Comparison of ENCODE assay signal across 9 cellular contexts in the genomic region with DNA sequence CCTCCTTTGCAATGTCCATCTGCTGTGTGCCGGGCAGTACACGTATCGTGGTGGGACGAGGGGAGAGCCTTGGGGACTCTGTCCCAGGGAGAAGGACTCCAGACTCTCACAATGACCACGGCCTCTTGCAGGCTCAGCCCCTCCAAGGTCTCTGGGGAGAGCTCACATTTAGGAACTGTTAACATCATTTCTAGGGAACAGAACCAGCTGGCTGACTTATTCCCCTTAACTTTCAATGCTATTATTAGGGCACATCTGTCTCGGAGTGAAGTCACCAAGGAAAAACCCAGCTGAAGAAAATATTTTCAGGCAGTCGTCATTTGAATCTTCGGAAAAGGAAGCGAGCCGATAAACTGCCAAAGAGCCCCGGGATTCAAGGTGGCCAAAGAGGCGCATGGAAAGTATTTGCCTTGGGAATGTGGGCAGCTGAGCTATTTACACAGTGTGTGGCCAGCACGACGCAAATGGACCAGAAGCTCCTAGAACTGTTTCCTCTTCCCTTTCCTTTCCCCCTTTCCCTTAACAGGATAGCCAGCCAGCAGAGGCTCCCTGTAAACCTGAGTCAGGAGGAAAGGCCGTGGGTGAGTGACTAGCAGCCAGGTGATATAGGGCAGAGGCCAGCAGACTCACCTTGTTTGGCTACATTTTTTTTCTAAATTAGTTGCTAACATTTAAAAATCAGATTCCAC.
DNase-seq lines count a peak whose midpoint lies in the region; ATAC-seq and TF ChIP-seq lines count a peak whose summit lies in the region.
"Had no signal": no experiment of that assay in that cellular context is flagged by ENCODE, and none has a peak within 500 bp of the region (broad histone marks: within the 10 kb centered on the region; RNA-seq: fewer than 3 reads in every experiment).

No MANE protein-coding gene starts in this region.

- WGBS in mesenchymal stem cell = 20% methylated on average over 14 of the region's 15 CpGs
- 28 to 33% methylated on average over 15 of the region's 15 CpGs for WGBS in tibial nerve, 2 donors

- peak overlapping the region; percentile 61 for H3K4me2 ChIP-seq in mesenchymal stem cell (ENCODE audit: low read length, poor library complexity, severe bottlenecking)

- peak overlapping the region; percentile 29 to 75 for H2BK12ac ChIP-seq in mesenchymal stem cell (ENCODE audit: low read length in 2 of 2)

- peaks cover 26% of the 10 kb centered on the region for H3K36me3 Mint-ChIP-seq in activated CD4-positive, alpha-beta memory T cell treated with anti-CD3 and anti-CD28 coated beads, Interleukin-2, amount 10 ng/mL, durations not matched to agents 7 days and 5 days (ENCODE audit: low read depth)
- peaks cover 12% of the 10 kb centered on the region for H3K36me3 Mint-ChIP-seq in activated CD4-positive, alpha-beta memory T cell treated with anti-CD3 and anti-CD28 coated beads for 36 hours
- peaks cover 25% of the 10 kb centered on the region for H3K36me3 Mint-ChIP-seq in central memory CD8-positive, alpha-beta T cell (ENCODE audit: insufficient read depth)

- no peak overlapping the region for H3K4me3 Mint-ChIP-seq in activated CD4-positive, alpha-beta memory T cell treated with anti-CD3 and anti-CD28 coated beads, Interleukin-2, amount 10 ng/mL, durations not matched to agents 7 days and 5 days
- no peak overlapping the region for H3K4me3 Mint-ChIP-seq in activated CD4-positive, alpha-beta memory T cell treated with anti-CD3 and anti-CD28 coated beads for 36 hours
- peak overlapping the region; percentile 67 for H3K4me3 Mint-ChIP-seq in central memory CD8-positive, alpha-beta T cell

- peak overlapping the region; percentile 74 for H3K9ac ChIP-seq in mesenchymal stem cell (ENCODE audit: low read length)

- H3K27ac Mint-ChIP-seq in activated CD4-positive, alpha-beta memory T cell treated with anti-CD3 and anti-CD28 coated beads, Interleukin-2, amount 10 ng/mL, durations not matched to agents 7 days and 5 days = peak overlapping the region; percentile 92
- H3K27ac Mint-ChIP-seq in activated CD4-positive, alpha-beta memory T cell treated with anti-CD3 and anti-CD28 coated beads for 36 hours = no peak overlapping the region
- H3K27ac Mint-ChIP-seq in central memory CD8-positive, alpha-beta T cell (ENCODE audit: low read depth) = peak overlapping the region; percentile 99

- H3K14ac ChIP-seq in mesenchymal stem cell (ENCODE audit: low read length in 2 of 2) = no peak overlapping the region

- H3K79me1 ChIP-seq in mesenchymal stem cell (replicated peaks; ENCODE audit: low read length, poor library complexity, severe bottlenecking) = peaks cover 39% of the 10 kb centered on the region

- peak overlapping the region; percentile 85 for H3K27ac ChIP-seq in mesenchymal stem cell (ENCODE audit: low read length, poor library complexity, severe bottlenecking)
- peak overlapping the region in 2 of 4 donors; percentile 75 to 83 for H3K27ac ChIP-seq in tibial nerve
- H3K27ac ChIP-seq: C4-2B had no signal

- H3K4ac ChIP-seq in mesenchymal stem cell (ENCODE audit: low read depth in 1 of 2, low read length in 2 of 2) = peak overlapping the region in 1 of 2 experiments; percentile 71

- H3K4me1 ChIP-seq in mesenchymal stem cell (ENCODE audit: control insufficient read depth, insufficient read depth, low read depth, low read length) (peaks cover 36% of the 10 kb centered on the region), tibial nerve (peaks cover 4 to 92% (median 71%) of the 10 kb centered on the region in 4 donors)

- H3K4me1 Mint-ChIP-seq in activated CD4-positive, alpha-beta memory T cell treated with anti-CD3 and anti-CD28 coated beads, Interleukin-2, amount 10 ng/mL, durations not matched to agents 7 days and 5 days = peaks cover 79% of the 10 kb centered on the region
- peaks cover 97% of the 10 kb centered on the region for H3K4me1 Mint-ChIP-seq in activated CD4-positive, alpha-beta memory T cell treated with anti-CD3 and anti-CD28 coated beads for 36 hours (ENCODE audit: low read depth)
- peaks cover 84% of the 10 kb centered on the region for H3K4me1 Mint-ChIP-seq in central memory CD8-positive, alpha-beta T cell

- H4K91ac ChIP-seq in mesenchymal stem cell (ENCODE audit: low read length) = peak overlapping the region; percentile 35

- H3K27me3 ChIP-seq in mesenchymal stem cell (ENCODE audit: control insufficient read depth in 1 of 2, insufficient read depth in 1 of 2, low read length in 2 of 2) (no peaks in the 10 kb centered on the region), tibial nerve (no peaks in the 10 kb centered on the region)

- peak overlapping the region; percentile 84 for H2AK5ac ChIP-seq in mesenchymal stem cell (ENCODE audit: low read length, severe bottlenecking)

- H4K8ac ChIP-seq in mesenchymal stem cell (ENCODE audit: low read length) = no peak overlapping the region

- peak overlapping the region; percentile 2 for H2BK5ac ChIP-seq in mesenchymal stem cell (ENCODE audit: low read depth, low read length, poor library complexity, severe bottlenecking)

- peak overlapping the region; percentile 64 to 88 for H3K18ac ChIP-seq in mesenchymal stem cell (ENCODE audit: low read depth in 1 of 2, low read length in 2 of 2)

- no peaks in the 10 kb centered on the region for H3K27me3 Mint-ChIP-seq in activated CD4-positive, alpha-beta memory T cell treated with anti-CD3 and anti-CD28 coated beads, Interleukin-2, amount 10 ng/mL, durations not matched to agents 7 days and 5 days
- no peaks in the 10 kb centered on the region for H3K27me3 Mint-ChIP-seq in activated CD4-positive, alpha-beta memory T cell treated with anti-CD3 and anti-CD28 coated beads for 36 hours
- no peaks in the 10 kb centered on the region for H3K27me3 Mint-ChIP-seq in central memory CD8-positive, alpha-beta T cell

- H2BK15ac ChIP-seq in mesenchymal stem cell (ENCODE audit: low read depth, poor library complexity, severe bottlenecking) = no peak overlapping the region

- H3K9me3 ChIP-seq in mesenchymal stem cell (ENCODE audit: control insufficient read depth, low read length) = no peaks in the 10 kb centered on the region
- H3K9me3 ChIP-seq in tibial nerve = no peaks in the 10 kb centered on the region

- H3K4me3 ChIP-seq in mesenchymal stem cell (ENCODE audit: insufficient read depth in 1 of 2, low read depth in 1 of 2, low read length in 2 of 2) (peak overlapping the region in 1 of 2 experiments; percentile 12), tibial nerve (no peak overlapping the region)

- no peak for DNase-seq in activated CD4-positive, alpha-beta memory T cell treated with anti-CD3 and anti-CD28 coated beads, Interleukin-2, amount 10 ng/mL, durations not matched to agents 7 days and 5 days
- DNase-seq in activated CD4-positive, alpha-beta memory T cell treated with anti-CD3 and anti-CD28 coated beads for 36 hours = no peak
- DNase-seq in central memory CD8-positive, alpha-beta T cell (ENCODE audit: low spot score in 2 of 2) = no peak
- DNase-seq in mesenchymal stem cell (peak; percentile 97), tibial nerve (ENCODE audit: low spot score in 2 of 2) (peak; percentile 47 to 71), SHP77 (lab: John Stamatoyannopoulos, UW) (no peak)
- DNase-seq in stimulated activated CD4-positive, alpha-beta T cell treated with anti-CD3 and anti-CD28 coated beads, Interleukin-4, amount 100 ng/mL, for 4 hours = no peak

- peak; percentile 45 to 82 for TF ChIP-seq EP300 in tibial nerve (IDR thresholded peaks at IDR 0.05)

- no peak overlapping the region for H2AFZ ChIP-seq in mesenchymal stem cell (ENCODE audit: low read depth, low read length)

- TF ChIP-seq POLR2A in tibial nerve (IDR thresholded peaks at IDR 0.05) = peak in 1 of 2 donors; percentile 13

- no peak overlapping the region for H3K23ac ChIP-seq in mesenchymal stem cell (ENCODE audit: low read length in 2 of 2)

- no peak for TF ChIP-seq CTCF in tibial nerve (IDR thresholded peaks at IDR 0.05)

- POLR2A ChIA-PET in activated CD4-positive, alpha-beta memory T cell treated with anti-CD3 and anti-CD28 coated beads, Interleukin-2, amount 10 ng/mL, durations not matched to agents 7 days and 5 days (lab: Charles Lee) = interaction anchor here (1.2 to 8.5 kb wide), 4 partner anchors 11 to 38 kb away, joined by 4 to 113 read pairs (median 29); no protein-coding TSS in a partner anchor
- POLR2A ChIA-PET in activated CD4-positive, alpha-beta memory T cell treated with anti-CD3 and anti-CD28 coated beads for 36 hours (lab: Charles Lee) = interaction anchor here (1.0 to 2.7 kb wide), 3 partner anchors 10 to 17 kb away, joined by 3 to 10 read pairs (median 4); no protein-coding TSS in a partner anchor

- ATAC-seq in central memory CD8-positive, alpha-beta T cell (replicated peaks; ENCODE audit: extremely low read depth, poor library complexity, severe bottlenecking) = no peak
- ATAC-seq in esophagus mucosa = no peak

- intact Hi-C loops in activated CD4-positive, alpha-beta memory T cell treated with anti-CD3 and anti-CD28 coated beads for 36 hours (cut with micrococcal nuclease) = no loop called here

- peak overlapping the region; percentile 56 for H2BK120ac ChIP-seq in mesenchymal stem cell (ENCODE audit: low read depth, low read length)

- H3K36me3 ChIP-seq in mesenchymal stem cell (ENCODE audit: control insufficient read depth in 1 of 2, insufficient read depth in 2 of 2, low read depth in 1 of 2, low read length in 2 of 2) (no peaks in the 10 kb centered on the region), tibial nerve (no peaks in the 10 kb centered on the region)

- H3K9me3 Mint-ChIP-seq in activated CD4-positive, alpha-beta memory T cell treated with anti-CD3 and anti-CD28 coated beads, Interleukin-2, amount 10 ng/mL, durations not matched to agents 7 days and 5 days = no peaks in the 10 kb centered on the region
- H3K9me3 Mint-ChIP-seq in activated CD4-positive, alpha-beta memory T cell treated with anti-CD3 and anti-CD28 coated beads for 36 hours = no peaks in the 10 kb centered on the region
- H3K9me3 Mint-ChIP-seq in central memory CD8-positive, alpha-beta T cell = no peaks in the 10 kb centered on the region

- CTCF ChIA-PET in activated CD4-positive, alpha-beta memory T cell treated with anti-CD3 and anti-CD28 coated beads, Interleukin-2, amount 10 ng/mL, durations not matched to agents 7 days and 5 days (lab: Charles Lee) = interaction anchor here (0.6 to 0.9 kb wide), 3 partner anchors 10 to 12 kb away, joined by 3 read pairs; no protein-coding TSS in a partner anchor
- CTCF ChIA-PET in activated CD4-positive, alpha-beta memory T cell treated with anti-CD3 and anti-CD28 coated beads for 36 hours (lab: Charles Lee) = interaction anchor here (1.1 to 5.0 kb wide), 6 partner anchors 13 to 47 kb away, joined by 3 to 43 read pairs (median 10); no protein-coding TSS in a partner anchor

Comparison
In these comparisons a context has a peak if more than half of its experiments do, and no peak if none do; other contexts are left out.
1. DNase-seq: peak in mesenchymal stem cell (single experiment) and tibial nerve (2 of 2); none in activated CD4-positive, alpha-beta memory T cell treated with anti-CD3 and anti-CD28 coated beads, Interleukin-2, amount 10 ng/mL, durations not matched to agents 7 days and 5 days (single experiment), activated CD4-positive, alpha-beta memory T cell treated with anti-CD3 and anti-CD28 coated beads for 36 hours (single experiment), central memory CD8-positive, alpha-beta T cell (0 of 2), SHP77 (0 of 2) and stimulated activated CD4-positive, alpha-beta T cell treated with anti-CD3 and anti-CD28 coated beads, Interleukin-4, amount 100 ng/mL, for 4 hours (0 of 2).